Comparison of ENCODE assay signal across 8 cellular contexts in genomic region chr12:109880049-109880931, GRCh38. TPM values are rescaled to one million over a fixed set of nuclear protein-coding genes. Genes with fewer than 3 reads are reported as not detected.
DNase-seq lines count a peak whose midpoint lies in the region; ATAC-seq and TF ChIP-seq lines count a peak whose summit lies in the region.

GLTP (minus strand) TSS chr12:109880541; CDS start chr12:109880374, 167 bp downstream.

- H3K27me3 ChIP-seq in BE2C (peaks cover 44% of the 10 kb centered on the region), dorsolateral prefrontal cortex (no peaks in the 10 kb centered on the region)

- H3K36me3 ChIP-seq in BE2C = no peaks in the 10 kb centered on the region

- peak; percentile 94 for ATAC-seq in HG03439 (IDR thresholded peaks at IDR 0.05; ENCODE audit: unreplicated experiment)

- TF ChIP-seq CTCF in BE2C (IDR thresholded peaks at IDR 0.05; ENCODE audit: low read depth, low read length) (peak; percentile 14; the same call in 1 of the 2 replicates), dorsolateral prefrontal cortex (IDR thresholded peaks at IDR 0.05 in 54 of 56, conservative IDR thresholded peaks at IDR 0.05 in 2 of 56; ENCODE audit: low read depth in 1 of 56, partially characterized antibody in 56 of 56) (peak in 52 of 56 donors; percentile 9 to 93 (median 68)), lower leg skin (IDR thresholded peaks at IDR 0.05) (no peak)

- intact Hi-C loops in dorsolateral prefrontal cortex (cut with DNase I) = loop anchor here (1.0 to 2.0 kb wide), 3 partner anchors 27 to 75 kb away; no protein-coding TSS in a partner anchor
- intact Hi-C loops in lower leg skin (cut with DNase I; ENCODE audit: low total_unique reads) = no loop called here

- no peak for TF ChIP-seq POLR2A in lower leg skin (IDR thresholded peaks at IDR 0.05)

- H3K27ac ChIP-seq in dorsolateral prefrontal cortex = peak within 1 kb of the TSS in 58 of 59 donors; percentile 32 to 99 (median 92)

- H3K4me1 ChIP-seq in BE2C = peaks cover 4% of the 10 kb centered on the region

- no peaks in the 10 kb centered on the region; the same call in 1 of the 2 replicates for H3K9me3 ChIP-seq in BE2C

- H3K4me3 ChIP-seq in BE2C (ENCODE audit: low read depth, low read length) (peak within 1 kb of the TSS; percentile 80), dorsolateral prefrontal cortex (peak within 1 kb of the TSS; percentile 66 to 98 (median 87)), lower leg skin (ENCODE audit: low read depth, poor library complexity, severe bottlenecking) (peak within 1 kb of the TSS; percentile 39)

- peak; percentile 90 for DNase-seq in BE2C
- peak; percentile 95 for DNase-seq in GM19238 (ENCODE audit: insufficient read length, low spot score)
- DNase-seq in NCI-H69 (lab: John Stamatoyannopoulos, UW) = peak; percentile 96
- peak; percentile 83 to 85 for DNase-seq in activated CD4-positive, alpha-beta T cell treated with anti-CD3 and anti-CD28 coated beads, Interleukin-2, amount 50 U/mL, for 48 hours
- DNase-seq in dorsolateral prefrontal cortex = peak; percentile 48 to 91 (median 73)
- DNase-seq in lower leg skin (ENCODE audit: low spot score in 2 of 2) = peak; percentile 67 to 96
- peak; percentile 82 to 85 for DNase-seq in stimulated activated CD4-positive, alpha-beta T cell treated with anti-CD3 and anti-CD28 coated beads, Interleukin-4, amount 100 ng/mL, for 48 hours (ENCODE audit: low read depth in 2 of 2)

- 0 to 1% methylated on average over 20 to 34 of the region's 92 CpGs for WGBS in lower leg skin, 2 donors

RNA-seq across cellular contexts. Expression of gene GLTP, which starts in this region (rescaled TPM):
- polyA plus RNA-seq in BE2C (2012; ENCODE audit: insufficient read depth, insufficient read length, low read depth) = 29.7 TPM
- 100 to 1,000 TPM in 4 of 120 experiments, 10 to 100 TPM in 116; 20.7 to 126 (median 43.1) TPM for total RNA-seq in dorsolateral prefrontal cortex
- 100 to 1,000 TPM; 536 to 775 (median 660) TPM for total RNA-seq in lower leg skin

Comparison
In these comparisons a context has a peak if more than half of its experiments do, and no peak if none do; other contexts are left out.
1. Peak in every context shown above with its lines: DNase-seq, ATAC-seq, H3K4me3 ChIP-seq and H3K27ac ChIP-seq.
2. RNA of gene GLTP (total RNA-seq): 536 to 775 TPM in lower leg skin; 20.7 to 126 TPM in dorsolateral prefrontal cortex; every median in the first group is over 4 times any median in the second.
3. CTCF ChIP-seq: peak in BE2C (single experiment) and dorsolateral prefrontal cortex (52 of 56); none in lower leg skin (0 of 3).